8 cellular contexts compared by ENCODE assay signal in the genomic region with DNA sequence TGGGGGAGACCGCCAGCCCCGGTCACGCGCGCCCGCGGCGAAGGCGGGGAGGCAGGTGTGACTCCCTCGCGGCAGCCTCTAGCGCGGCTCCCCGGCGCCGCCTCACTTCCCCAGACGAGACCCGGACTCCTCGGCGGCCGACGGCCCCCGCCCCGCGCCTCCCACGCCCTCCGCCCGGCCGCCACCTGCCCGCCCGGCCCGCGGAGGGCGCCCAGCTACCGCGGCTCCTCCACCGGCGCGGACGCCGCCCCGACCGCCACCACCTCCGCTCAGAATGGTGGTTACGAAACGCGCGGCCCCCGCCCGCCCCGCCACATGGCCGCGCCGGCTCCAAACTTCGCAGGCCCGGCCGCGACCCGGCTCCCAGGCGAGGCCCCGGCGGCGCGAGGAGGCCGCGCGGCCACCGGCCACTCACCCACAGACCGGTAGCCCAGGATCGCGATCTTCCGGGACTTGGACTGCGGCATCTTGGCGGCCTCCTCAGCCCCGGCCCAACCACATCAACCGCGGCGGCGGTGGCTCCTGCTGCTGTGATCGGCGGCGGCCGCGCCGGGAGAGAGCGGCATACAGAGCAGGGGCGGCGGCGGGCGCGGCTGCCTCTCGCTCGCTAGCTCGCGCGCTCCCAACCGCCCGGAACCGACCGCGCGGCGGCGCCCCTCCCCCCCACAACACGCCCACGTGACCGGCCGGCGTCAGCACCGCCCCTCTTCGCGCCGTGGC. TPM values are rescaled to one million over a fixed set of nuclear protein-coding genes. Genes with fewer than 3 reads are reported as not detected.
A peak's percentile ranks its signal among the peaks of the same experiment; 100 is the strongest.
DNase-seq lines count a peak whose midpoint lies in the region; ATAC-seq and TF ChIP-seq lines count a peak whose summit lies in the region.
"Not testable (repeated sequence)": the region's sequence is repeated elsewhere in the genome, so short reads cannot be mapped to it uniquely, and the experiment has no call there.

No MANE protein-coding gene starts in this region.

- H3K9me3 ChIP-seq in AG04450 (ENCODE audit: control insufficient read depth, insufficient read depth, low read length); lower lobe of right lung: not testable (repeated sequence)
- peaks cover 24% of the 10 kb centered on the region for H3K9me3 ChIP-seq in OCI-LY1 (ENCODE audit: low read length)

- ATAC-seq in GM19025 (IDR thresholded peaks at IDR 0.05; ENCODE audit: low read depth, unreplicated experiment): peak; percentile 50
- ATAC-seq in HG03064 (IDR thresholded peaks at IDR 0.05; ENCODE audit: low read depth, unreplicated experiment): peak; percentile 45
- ATAC-seq in effector memory CD8-positive, alpha-beta T cell (replicated peaks): peak; percentile 57
- peak; percentile 90 to 93 for ATAC-seq in lower lobe of right lung

- H3K27ac ChIP-seq in AG04450 (ENCODE audit: low read depth, low read length) (peak overlapping the region; percentile 84), OCI-LY1 (ENCODE audit: low read depth, low read length, poor library complexity, severe bottlenecking) (peak overlapping the region; percentile 72), lower lobe of right lung (peak overlapping the region; percentile 97)

- peaks cover 34 to 48% of the 10 kb centered on the region in 2 donors for H3K4me1 Mint-ChIP-seq in effector memory CD8-positive, alpha-beta T cell (ENCODE audit: low read depth in 2 of 2)

- not testable (repeated sequence) for H3K9me2 ChIP-seq in OCI-LY1 (ENCODE audit: low read depth, low read length)

- peak overlapping the region; percentile 95 for H3K9ac ChIP-seq in OCI-LY1 (ENCODE audit: low read length)

- CTCF ChIA-PET in AG04450 (lab: Charles Lee): interaction anchor here (0.7 to 1.1 kb wide), 3 partner anchors 69 to 239 kb away, joined by 3 to 4 read pairs (median 3); no protein-coding TSS in a partner anchor

- POLR2A ChIA-PET in AG04450 (lab: Yijun Ruan, JAX): interaction anchor here (0.6 to 1.9 kb wide), 10 partner anchors 11 to 238 kb away, joined by 3 to 11 read pairs (median 3); no protein-coding TSS in a partner anchor

- not testable (repeated sequence) for H3K27me3 Mint-ChIP-seq in effector memory CD8-positive, alpha-beta T cell

- H3K79me2 ChIP-seq in OCI-LY1 (ENCODE audit: insufficient read depth, low read length): peaks cover 48% of the 10 kb centered on the region

- TF ChIP-seq CTCF in AG04450 (IDR thresholded peaks at IDR 0.05; ENCODE audit: low read depth, low read length); OCI-LY1 (IDR thresholded peaks at IDR 0.05; ENCODE audit: low read length); lower lobe of right lung (IDR thresholded peaks at IDR 0.05): not testable (repeated sequence)

- peaks cover 34% of the 10 kb centered on the region for H3K36me3 Mint-ChIP-seq in effector memory CD8-positive, alpha-beta T cell (ENCODE audit: insufficient read depth)

- peak overlapping the region; percentile 97 to 98 for H3K27ac Mint-ChIP-seq in effector memory CD8-positive, alpha-beta T cell

- not testable (repeated sequence) for H3K27me3 ChIP-seq in AG04450 (ENCODE audit: control insufficient read depth, insufficient read depth, low read length); OCI-LY1 (ENCODE audit: insufficient read depth, low read length); lower lobe of right lung (ENCODE audit: low read depth)

- H3K4me3 Mint-ChIP-seq in effector memory CD8-positive, alpha-beta T cell: peak overlapping the region; percentile 85 to 91

- peaks cover 34% of the 10 kb centered on the region for H3K36me3 ChIP-seq in OCI-LY1 (ENCODE audit: insufficient read depth, low read length)
- not testable (repeated sequence) for H3K36me3 ChIP-seq in lower lobe of right lung

- peaks cover 19% of the 10 kb centered on the region for H3K4me1 ChIP-seq in OCI-LY1 (ENCODE audit: insufficient read depth, low read length, severe bottlenecking)
- H3K4me1 ChIP-seq in lower lobe of right lung: peaks cover 49% of the 10 kb centered on the region

- not testable (repeated sequence) for H4K20me1 ChIP-seq in OCI-LY1 (ENCODE audit: insufficient read depth, low read length)

- DNase-seq in AG04450 (ENCODE audit: low read depth, low spot score): not testable (repeated sequence)
- DNase-seq in activated T-cell treated with anti-CD3 and anti-CD28 coated beads for 24 hours (ENCODE audit: low read depth) (peak; percentile 46), lower lobe of right lung (peak; percentile 74)
- peak; percentile 50 to 57 (median 54) for DNase-seq in effector memory CD8-positive, alpha-beta T cell
- peak; percentile 63 to 65 for DNase-seq in stimulated activated CD4-positive, alpha-beta T cell treated with anti-CD3 and anti-CD28 coated beads, Interleukin-2, amount 100 ng/mL, for 24 hours

- not testable (repeated sequence) for H3F3A ChIP-seq in OCI-LY1 (ENCODE audit: insufficient read depth, low read length)

- H3K4me3 ChIP-seq in AG04450 (ENCODE audit: low read depth, low read length) (peak overlapping the region; percentile 85), OCI-LY1 (ENCODE audit: low read depth, low read length, poor library complexity, severe bottlenecking) (peak overlapping the region; percentile 90), lower lobe of right lung (peak overlapping the region; percentile 75)

- intact Hi-C loops in lower lobe of right lung (cut with DNase I): not testable (repeated sequence)

- peak overlapping the region; percentile 99 for H3K4me2 ChIP-seq in OCI-LY1 (ENCODE audit: low read length)

- H2AFZ ChIP-seq in OCI-LY1 (ENCODE audit: low read length): not testable (repeated sequence)

- not testable (repeated sequence) for H3K9me3 Mint-ChIP-seq in effector memory CD8-positive, alpha-beta T cell

RNA-seq across cellular contexts. Expression of a gene that starts 0.5 kb away (rescaled TPM):
- 108 and 154 TPM in 2 replicates for polyA plus RNA-seq in AG04450 (2011; rRNA removed)
- 14.9 and 28.2 TPM in 2 replicates for polyA minus RNA-seq in AG04450 (2011; rRNA and poly(A)+ RNA removed)
- 96.0 TPM for total RNA-seq in lower lobe of right lung
